8 cellular contexts compared by ENCODE assay signal in genomic region chr1:108963052-108963686, GRCh38. TPM values are rescaled to one million over a fixed set of nuclear protein-coding genes. Genes with fewer than 3 reads are reported as not detected.
A peak's percentile ranks its signal among the peaks of the same experiment; 100 is the strongest.
DNase-seq lines count a peak whose midpoint lies in the region; ATAC-seq lines count a peak whose summit lies in the region.

TSS of gene CLCC1 (minus strand) at chr1:108963484. CDS start at chr1:108950437, 13,047 bp downstream.

- no peaks in the 10 kb centered on the region for H3K27me3 ChIP-seq in CD8-positive, alpha-beta memory T cell (ENCODE audit: insufficient read depth, low read length, poor library complexity, severe bottlenecking)

- peak within 1 kb of the TSS; percentile 92 to 97 (median 94) for H3K27ac Mint-ChIP-seq in CD8-positive, alpha-beta memory T cell
- H3K27ac Mint-ChIP-seq in effector memory CD8-positive, alpha-beta T cell: peak within 1 kb of the TSS; percentile 89 to 95
- peak within 1 kb of the TSS; percentile 95 for H3K27ac Mint-ChIP-seq in memory B cell

- H3K27ac ChIP-seq in CD8-positive, alpha-beta memory T cell (ENCODE audit: low read depth, low read length): peak within 1 kb of the TSS; percentile 89

- CTCF ChIA-PET in CD8-positive, alpha-beta memory T cell (lab: Charles Lee): interaction anchor here (1.0 to 2.1 kb wide), 4 partner anchors 11 to 150 kb away, joined by 3 to 10 read pairs (median 6); a partner anchor contains a TSS

- peaks cover 0 to 3% of the 10 kb centered on the region in 2 donors for H3K27me3 Mint-ChIP-seq in CD8-positive, alpha-beta memory T cell
- no peaks in the 10 kb centered on the region for H3K27me3 Mint-ChIP-seq in effector memory CD8-positive, alpha-beta T cell
- H3K27me3 Mint-ChIP-seq in memory B cell: no peaks in the 10 kb centered on the region

- H3K36me3 Mint-ChIP-seq in CD8-positive, alpha-beta memory T cell: peaks cover 3 to 12% (median 6%) of the 10 kb centered on the region in 3 donors
- peaks cover 32% of the 10 kb centered on the region for H3K36me3 Mint-ChIP-seq in effector memory CD8-positive, alpha-beta T cell (ENCODE audit: insufficient read depth)
- H3K36me3 Mint-ChIP-seq in memory B cell: peaks cover 4% of the 10 kb centered on the region

- H3K4me1 ChIP-seq in CD8-positive, alpha-beta memory T cell (ENCODE audit: insufficient read depth, low read length): peaks cover 25% of the 10 kb centered on the region

- DNase-seq in CD8-positive, alpha-beta memory T cell: peak; percentile 89 to 95 (median 92)
- DNase-seq in HT-29 (ENCODE audit: low spot score) (peak; percentile 94), NOMO-1 (lab: John Stamatoyannopoulos, UW; ENCODE audit: unreplicated experiment in 2 of 2) (peak; percentile 87 to 95), memory B cell (ENCODE audit: low spot score in 2 of 2) (peak; percentile 88 to 92)
- peak; percentile 78 to 81 for DNase-seq in activated CD8-positive, alpha-beta memory T cell treated with anti-CD3 and anti-CD28 coated beads for 4 hours (ENCODE audit: low read depth in 2 of 2)
- DNase-seq in effector memory CD8-positive, alpha-beta T cell: peak; percentile 89 to 91 (median 90)
- DNase-seq in stimulated activated CD8-positive, alpha-beta memory T cell treated with anti-CD3 and anti-CD28 coated beads, Interleukin-12 subunit alpha, Interleukin-12 subunit beta, amount 100 ng/mL, for 24 hours (ENCODE audit: extremely low read depth): peak; percentile 81

- peaks cover 33 to 49% (median 40%) of the 10 kb centered on the region in 3 donors for H3K4me1 Mint-ChIP-seq in CD8-positive, alpha-beta memory T cell
- H3K4me1 Mint-ChIP-seq in effector memory CD8-positive, alpha-beta T cell (ENCODE audit: low read depth in 2 of 2): peaks cover 20 to 27% of the 10 kb centered on the region in 2 donors
- H3K4me1 Mint-ChIP-seq in memory B cell: peaks cover 14% of the 10 kb centered on the region

- ATAC-seq in GM19468 (IDR thresholded peaks at IDR 0.05; ENCODE audit: extremely low read depth, unreplicated experiment) (peak; percentile 77), memory B cell (ENCODE audit: low read depth) (peak; percentile 87)
- peak; percentile 84 for ATAC-seq in effector memory CD8-positive, alpha-beta T cell (replicated peaks)

- H3K9me3 Mint-ChIP-seq in CD8-positive, alpha-beta memory T cell: no peaks in the 10 kb centered on the region
- no peaks in the 10 kb centered on the region for H3K9me3 Mint-ChIP-seq in effector memory CD8-positive, alpha-beta T cell
- H3K9me3 Mint-ChIP-seq in memory B cell: no peaks in the 10 kb centered on the region

- POLR2A ChIA-PET in CD8-positive, alpha-beta memory T cell (lab: Charles Lee): interaction anchor here (0.5 to 1.4 kb wide), 11 partner anchors 8 to 271 kb away, joined by 3 to 8 read pairs (median 4); partner anchors contain the start of genes PRPF38B, TMEM167B and WDR47

- H3K4me3 ChIP-seq in CD8-positive, alpha-beta memory T cell (ENCODE audit: low read length): peak within 1 kb of the TSS; percentile 69

- H3K36me3 ChIP-seq in CD8-positive, alpha-beta memory T cell (ENCODE audit: insufficient read depth, low read length): no peaks in the 10 kb centered on the region

- H3K9me3 ChIP-seq in CD8-positive, alpha-beta memory T cell (ENCODE audit: low read length): no peaks in the 10 kb centered on the region

- H3K4me3 Mint-ChIP-seq in CD8-positive, alpha-beta memory T cell: peak within 1 kb of the TSS; percentile 86 to 95 (median 89)
- H3K4me3 Mint-ChIP-seq in effector memory CD8-positive, alpha-beta T cell: peak within 1 kb of the TSS; percentile 79 to 82
- H3K4me3 Mint-ChIP-seq in memory B cell: peak within 1 kb of the TSS; percentile 92

RNA-seq across cellular contexts. Expression of gene CLCC1, which starts in this region (rescaled TPM):
- total RNA-seq in CD8-positive, alpha-beta memory T cell: 10 to 100 TPM; 15.8 to 20.2 TPM
- polyA plus RNA-seq in CD8-positive, alpha-beta memory T cell: 9.5 TPM
- total RNA-seq in HT-29 (2014; rRNA removed; shearing (Covaris generic)): 11.0 and 18.5 TPM in 2 replicates

Comparison
In these comparisons a context has a peak if more than half of its experiments do, and no peak if none do; other contexts are left out.
1. Peak in every context shown above with its lines: DNase-seq, ATAC-seq, H3K4me3 ChIP-seq and H3K27ac ChIP-seq.